1 cellular context compared by ENCODE assay signal in the genomic region with DNA sequence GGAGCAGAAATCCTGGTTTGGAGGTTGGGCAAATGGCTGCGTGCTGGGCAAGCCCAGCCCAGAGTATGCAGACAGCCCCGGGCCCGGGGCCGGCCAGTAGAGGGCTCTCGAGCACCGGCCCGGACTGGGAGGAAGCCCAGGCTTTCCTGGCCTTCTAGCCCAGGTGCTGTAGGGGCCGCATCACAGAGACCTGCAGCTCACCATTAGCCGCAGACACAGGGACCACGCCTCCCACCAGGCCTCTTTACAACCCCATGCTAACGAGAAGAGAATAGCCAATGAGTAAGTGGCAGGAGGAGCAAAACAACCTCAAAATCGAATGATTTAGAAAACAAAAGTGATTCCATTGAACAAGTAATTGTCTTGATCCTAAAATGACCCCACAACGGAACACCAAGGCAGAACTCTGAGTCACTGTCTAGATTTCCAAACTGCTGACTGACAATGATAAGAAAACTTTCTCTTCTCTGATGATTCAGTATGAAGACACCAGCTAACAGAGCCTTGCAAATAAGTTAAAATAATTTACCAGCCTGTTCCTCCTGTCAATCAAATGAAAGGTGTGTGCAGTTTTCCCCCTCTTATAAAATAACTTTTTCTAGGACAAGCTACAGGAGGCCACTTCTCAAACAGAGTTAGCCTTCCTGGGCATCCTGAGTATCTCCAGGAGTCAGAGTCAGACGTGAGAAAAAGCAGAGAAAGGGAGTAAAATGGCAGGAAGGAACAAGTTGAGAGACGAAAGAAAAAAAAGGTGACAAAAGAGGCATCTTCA.
TF ChIP-seq lines count a peak whose summit lies in the region.

No MANE protein-coding gene starts in this region.

TF ChIP-seq in HepG2, 621 proteins besides CTCF, POLR2A, EP300 and RAD21 (continued from another document and continues in another):
- TF ChIP-seq ATF6 (CRISPR knock-in tag; conservative IDR thresholded peaks at IDR 0.05) (no peak), YEATS4 (CRISPR knock-in tag; IDR thresholded peaks at IDR 0.05; ENCODE audit: borderline replicate concordance) (no peak), MED1 (CRISPR knock-in tag; IDR thresholded peaks at IDR 0.05) (peak; percentile 30; the same call in 1 of the 2 replicates), NCOA5 (CRISPR knock-in tag; IDR thresholded peaks at IDR 0.05) (no peak), SCMH1 (CRISPR knock-in tag; IDR thresholded peaks at IDR 0.05; ENCODE audit: borderline replicate concordance) (no peak), ELF4 (CRISPR knock-in tag; IDR thresholded peaks at IDR 0.05; ENCODE audit: borderline replicate concordance) (no peak), ZNF781 (CRISPR knock-in tag; IDR thresholded peaks at IDR 0.05; ENCODE audit: borderline replicate concordance, not compliant biosample characterization) (no peak), ARID5B (CRISPR knock-in tag; IDR thresholded peaks at IDR 0.05) (0 out of 2 replicates have a peak, but pooled peaks have one; percentile 24), ZFX (CRISPR knock-in tag; IDR thresholded peaks at IDR 0.05; ENCODE audit: low read depth) (peak; percentile 39; the same call in 1 of the 2 replicates), ZNF652 (CRISPR knock-in tag; IDR thresholded peaks at IDR 0.05; ENCODE audit: borderline replicate concordance, low read depth) (no peak), GABPB1 (CRISPR knock-in tag; IDR thresholded peaks at IDR 0.05) (peak; percentile 46; the same call in 1 of the 2 replicates), ZNF614 (CRISPR knock-in tag; IDR thresholded peaks at IDR 0.05; ENCODE audit: borderline replicate concordance) (no peak), TCF7L2 (IDR thresholded peaks at IDR 0.05; ENCODE audit: low read depth, low read length) (no peak), CENPBD1 (CRISPR knock-in tag; IDR thresholded peaks at IDR 0.05; ENCODE audit: borderline replicate concordance, low read depth) (no peak), ZBTB4 (CRISPR knock-in tag; IDR thresholded peaks at IDR 0.05; ENCODE audit: borderline replicate concordance) (no peak), RARG (CRISPR knock-in tag; IDR thresholded peaks at IDR 0.05; ENCODE audit: low read depth) (no peak), ZNF790 (CRISPR knock-in tag; IDR thresholded peaks at IDR 0.05; ENCODE audit: borderline replicate concordance) (no peak), RCOR2 (CRISPR knock-in tag; IDR thresholded peaks at IDR 0.05) (no peak), CREB1 (IDR thresholded peaks at IDR 0.05) (no peak), CREB1 (CRISPR knock-in tag; IDR thresholded peaks at IDR 0.05) (no peak), NCOA2 (CRISPR knock-in tag; IDR thresholded peaks at IDR 0.05) (no peak), TCF12 (IDR thresholded peaks at IDR 0.05) (no peak), TCF12 (CRISPR knock-in tag; IDR thresholded peaks at IDR 0.05) (no peak), SMARCE1 (IDR thresholded peaks at IDR 0.05; ENCODE audit: borderline replicate concordance) (no peak), PHF20 (CRISPR knock-in tag; IDR thresholded peaks at IDR 0.05) (no peak), FOXK1 (CRISPR knock-in tag; IDR thresholded peaks at IDR 0.05; ENCODE audit: borderline replicate concordance, low read depth) (no peak), SPEN (CRISPR knock-in tag; IDR thresholded peaks at IDR 0.05; ENCODE audit: low read depth) (no peak), HHEX (CRISPR knock-in tag; IDR thresholded peaks at IDR 0.05) (no peak), WIZ (CRISPR knock-in tag; IDR thresholded peaks at IDR 0.05) (no peak), ZNF687 (CRISPR knock-in tag; IDR thresholded peaks at IDR 0.05) (peak; percentile 53), ZNF629 (CRISPR knock-in tag; conservative IDR thresholded peaks at IDR 0.05) (no peak), ZNF577 (CRISPR knock-in tag; IDR thresholded peaks at IDR 0.05; ENCODE audit: borderline replicate concordance, low read depth) (no peak), ETV6 (CRISPR knock-in tag; conservative IDR thresholded peaks at IDR 0.05) (no peak), SMAD3 (CRISPR knock-in tag; IDR thresholded peaks at IDR 0.05) (0 out of 2 replicates have a peak, but pooled peaks have one; percentile 35), MIER2 (CRISPR knock-in tag; IDR thresholded peaks at IDR 0.05) (no peak), ZNF510 (CRISPR knock-in tag; IDR thresholded peaks at IDR 0.05; ENCODE audit: low read depth) (no peak), ZNF225 (CRISPR knock-in tag; IDR thresholded peaks at IDR 0.05) (no peak), TSC22D2 (CRISPR knock-in tag; IDR thresholded peaks at IDR 0.05; ENCODE audit: borderline replicate concordance) (no peak)
- TF ChIP-seq, protein P1, sequence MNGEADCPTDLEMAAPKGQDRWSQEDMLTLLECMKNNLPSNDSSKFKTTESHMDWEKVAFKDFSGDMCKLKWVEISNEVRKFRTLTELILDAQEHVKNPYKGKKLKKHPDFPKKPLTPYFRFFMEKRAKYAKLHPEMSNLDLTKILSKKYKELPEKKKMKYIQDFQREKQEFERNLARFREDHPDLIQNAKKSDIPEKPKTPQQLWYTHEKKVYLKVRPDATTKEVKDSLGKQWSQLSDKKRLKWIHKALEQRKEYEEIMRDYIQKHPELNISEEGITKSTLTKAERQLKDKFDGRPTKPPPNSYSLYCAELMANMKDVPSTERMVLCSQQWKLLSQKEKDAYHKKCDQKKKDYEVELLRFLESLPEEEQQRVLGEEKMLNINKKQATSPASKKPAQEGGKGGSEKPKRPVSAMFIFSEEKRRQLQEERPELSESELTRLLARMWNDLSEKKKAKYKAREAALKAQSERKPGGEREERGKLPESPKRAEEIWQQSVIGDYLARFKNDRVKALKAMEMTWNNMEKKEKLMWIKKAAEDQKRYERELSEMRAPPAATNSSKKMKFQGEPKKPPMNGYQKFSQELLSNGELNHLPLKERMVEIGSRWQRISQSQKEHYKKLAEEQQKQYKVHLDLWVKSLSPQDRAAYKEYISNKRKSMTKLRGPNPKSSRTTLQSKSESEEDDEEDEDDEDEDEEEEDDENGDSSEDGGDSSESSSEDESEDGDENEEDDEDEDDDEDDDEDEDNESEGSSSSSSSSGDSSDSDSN (CRISPR knock-in tag; IDR thresholded peaks at IDR 0.05), result peak; percentile 36; the same call in 1 of the 2 replicates
- TF ChIP-seq, protein P2, sequence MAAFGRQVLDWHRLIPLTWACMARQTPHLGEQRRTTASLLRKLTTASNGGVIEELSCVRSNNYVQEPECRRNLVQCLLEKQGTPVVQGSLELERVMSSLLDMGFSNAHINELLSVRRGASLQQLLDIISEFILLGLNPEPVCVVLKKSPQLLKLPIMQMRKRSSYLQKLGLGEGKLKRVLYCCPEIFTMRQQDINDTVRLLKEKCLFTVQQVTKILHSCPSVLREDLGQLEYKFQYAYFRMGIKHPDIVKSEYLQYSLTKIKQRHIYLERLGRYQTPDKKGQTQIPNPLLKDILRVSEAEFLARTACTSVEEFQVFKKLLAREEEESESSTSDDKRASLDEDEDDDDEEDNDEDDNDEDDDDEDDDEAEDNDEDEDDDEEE (CRISPR knock-in tag; IDR thresholded peaks at IDR 0.05), result no peak
- TF ChIP-seq, protein P3, sequence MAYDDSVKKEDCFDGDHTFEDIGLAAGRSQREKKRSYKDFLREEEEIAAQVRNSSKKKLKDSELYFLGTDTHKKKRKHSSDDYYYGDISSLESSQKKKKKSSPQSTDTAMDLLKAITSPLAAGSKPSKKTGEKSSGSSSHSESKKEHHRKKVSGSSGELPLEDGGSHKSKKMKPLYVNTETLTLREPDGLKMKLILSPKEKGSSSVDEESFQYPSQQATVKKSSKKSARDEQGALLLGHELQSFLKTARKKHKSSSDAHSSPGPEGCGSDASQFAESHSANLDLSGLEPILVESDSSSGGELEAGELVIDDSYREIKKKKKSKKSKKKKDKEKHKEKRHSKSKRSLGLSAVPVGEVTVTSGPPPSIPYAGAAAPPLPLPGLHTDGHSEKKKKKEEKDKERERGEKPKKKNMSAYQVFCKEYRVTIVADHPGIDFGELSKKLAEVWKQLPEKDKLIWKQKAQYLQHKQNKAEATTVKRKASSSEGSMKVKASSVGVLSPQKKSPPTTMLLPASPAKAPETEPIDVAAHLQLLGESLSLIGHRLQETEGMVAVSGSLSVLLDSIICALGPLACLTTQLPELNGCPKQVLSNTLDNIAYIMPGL (CRISPR knock-in tag; IDR thresholded peaks at IDR 0.05; ENCODE audit: borderline replicate concordance in 1 of 2, low read depth in 1 of 2), result peak; percentile 55 to 75; a peak in 2 of 4 replicates
